13 cellular contexts compared by ENCODE assay signal in the genomic region with DNA sequence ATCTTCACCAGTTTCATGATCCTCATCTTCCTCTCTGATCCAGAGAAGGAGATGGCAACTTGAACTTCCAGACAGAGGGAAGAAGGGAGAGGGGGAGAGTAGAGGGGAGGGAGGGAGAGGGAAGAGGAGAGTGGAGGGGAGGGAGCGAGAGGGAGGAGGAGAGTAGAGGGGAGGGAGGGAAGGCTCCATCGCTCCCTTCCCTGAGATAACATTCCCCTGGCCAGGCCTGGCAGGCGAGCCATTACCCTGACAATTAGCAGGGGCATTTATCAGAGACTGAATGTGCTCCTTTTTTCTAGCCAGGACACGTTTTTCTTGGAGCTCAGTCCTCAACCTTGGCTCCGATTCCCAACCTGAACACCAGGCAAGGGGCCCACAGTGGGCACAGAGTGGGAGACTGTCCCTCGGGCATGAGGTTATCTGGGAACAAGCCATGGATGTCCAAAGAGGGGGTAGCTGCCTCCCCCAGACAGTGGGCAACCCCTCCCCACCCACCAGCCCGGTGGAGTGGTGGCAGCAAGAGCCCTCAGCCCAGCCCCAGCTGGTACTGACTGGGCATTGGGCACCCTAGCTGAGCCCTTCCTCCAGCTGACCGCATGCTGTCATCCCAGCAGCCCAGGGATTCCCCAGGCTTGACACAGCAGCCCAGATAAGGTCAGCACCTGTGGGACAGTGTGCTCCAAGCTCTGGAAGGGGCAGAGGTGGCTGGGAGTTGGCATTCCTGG.
DNase-seq lines count a peak whose midpoint lies in the region; ATAC-seq, FAIRE-seq and TF ChIP-seq lines count a peak whose summit lies in the region.
"Had no signal": no experiment of that assay in that cellular context is flagged by ENCODE, and none has a peak within 500 bp of the region (broad histone marks: within the 10 kb centered on the region; RNA-seq: fewer than 3 reads in every experiment).

No MANE protein-coding gene starts in this region.

- no peak overlapping the region for H3K27ac Mint-ChIP-seq in activated T-cell treated with anti-CD3 and anti-CD28 coated beads, Interleukin-2, amount 50 U/mL, for 72 hours
- H3K27ac Mint-ChIP-seq: memory B cell had no signal

- no peaks in the 10 kb centered on the region for H3K9me3 Mint-ChIP-seq in activated T-cell treated with anti-CD3 and anti-CD28 coated beads, Interleukin-2, amount 50 U/mL, for 72 hours
- H3K9me3 Mint-ChIP-seq: activated T-cell treated with anti-CD3 and anti-CD28 coated beads, Interleukin-2, amount 50 U/mL, for 4 hours; memory B cell had no signal

- TF ChIP-seq POLR2A in GM12892 (IDR thresholded peaks at IDR 0.05; ENCODE audit: low read depth, low read length) = no peak

- H3K36me3 Mint-ChIP-seq in activated T-cell treated with anti-CD3 and anti-CD28 coated beads, Interleukin-2, amount 50 U/mL, for 72 hours (ENCODE audit: insufficient read depth in 2 of 2) = no peaks in the 10 kb centered on the region
- H3K36me3 Mint-ChIP-seq: memory B cell had no signal

- H3K4me1 ChIP-seq in left ventricle myocardium inferior (peaks cover 100% of the 10 kb centered on the region), osteoblast (ENCODE audit: insufficient read depth, low read length) (peaks cover 49% of the 10 kb centered on the region)

- H3K4me1 Mint-ChIP-seq in activated T-cell treated with anti-CD3 and anti-CD28 coated beads, Interleukin-2, amount 50 U/mL, for 72 hours (ENCODE audit: low read depth) = no peaks in the 10 kb centered on the region
- H3K4me1 Mint-ChIP-seq: memory B cell had no signal

- H3K36me3 ChIP-seq in left ventricle myocardium inferior (peaks cover 30% of the 10 kb centered on the region), osteoblast (ENCODE audit: insufficient read depth, low read length) (peaks cover 25% of the 10 kb centered on the region)

- peaks cover 5% of the 10 kb centered on the region for H4K20me1 ChIP-seq in osteoblast (ENCODE audit: insufficient read depth, low read length)

- H3K27ac ChIP-seq in left ventricle myocardium inferior (replicated peaks) = peak overlapping the region; percentile 95
- peak overlapping the region; percentile 80 for H3K27ac ChIP-seq in osteoblast (ENCODE audit: low read depth, low read length)
- H3K27ac ChIP-seq: 22Rv1 had no signal

- no peak for ATAC-seq in GM18870 (IDR thresholded peaks at IDR 0.05; ENCODE audit: unreplicated experiment)
- no peak for ATAC-seq in activated T-cell treated with anti-CD3 and anti-CD28 coated beads, Interleukin-2, amount 50 U/mL, for 72 hours (replicated peaks in 1 of 2)
- ATAC-seq: activated T-cell treated with anti-CD3 and anti-CD28 coated beads, Interleukin-2, amount 50 U/mL, for 4 hours had no signal

- FAIRE-seq in GM12892 (lab: Jason Lieb, UNC) = no peak

- H3K4me2 ChIP-seq in osteoblast (ENCODE audit: insufficient read depth, low read length) = peak overlapping the region; percentile 52

- H3K27me3 ChIP-seq in left ventricle myocardium inferior (ENCODE audit: low read depth) (no peaks in the 10 kb centered on the region), osteoblast (ENCODE audit: insufficient read depth, low read length) (no peaks in the 10 kb centered on the region)

- DNase-seq in DMS 273 (lab: John Stamatoyannopoulos, UW; ENCODE audit: unreplicated experiment) (peak; percentile 12), DMS 273 treated with DMSO at 0.1 percent for 48 hours (lab: John Stamatoyannopoulos, UW) (no peak), left ventricle myocardium inferior (peak; percentile 68), osteoblast (ENCODE audit: insufficient read length, low spot score, missing footprints) (peak; percentile 89), hippocampal formation (lab: John Stamatoyannopoulos, UW) (no peak), GM12892 (ENCODE audit: insufficient read length) (no peak)
- no peak for DNase-seq in activated T-cell treated with anti-CD3 and anti-CD28 coated beads, Interleukin-2, amount 50 U/mL, for 72 hours
- DNase-seq: activated T-cell treated with anti-CD3 and anti-CD28 coated beads, Interleukin-2, amount 50 U/mL, for 4 hours; KBM-7; NCI-H524 had no signal

- intact Hi-C loops in left ventricle myocardium inferior (cut with micrococcal nuclease) = no loop called here

- no peak overlapping the region for H2AFZ ChIP-seq in osteoblast (ENCODE audit: low read length)

- no peaks in the 10 kb centered on the region for H3K9me3 ChIP-seq in left ventricle myocardium inferior (replicated peaks)
- no peaks in the 10 kb centered on the region for H3K9me3 ChIP-seq in osteoblast (ENCODE audit: low read depth, low read length)

- H3K4me3 ChIP-seq in left ventricle myocardium inferior = peak overlapping the region; percentile 50
- H3K4me3 ChIP-seq in osteoblast (ENCODE audit: insufficient read depth, low read length) = no peak overlapping the region

- no peak overlapping the region for H3K4me3 Mint-ChIP-seq in activated T-cell treated with anti-CD3 and anti-CD28 coated beads, Interleukin-2, amount 50 U/mL, for 72 hours
- H3K4me3 Mint-ChIP-seq: activated T-cell treated with anti-CD3 and anti-CD28 coated beads, Interleukin-2, amount 50 U/mL, for 4 hours; memory B cell had no signal

- TF ChIP-seq CTCF in left ventricle myocardium inferior (IDR thresholded peaks at IDR 0.05; ENCODE audit: borderline replicate concordance) (no peak), osteoblast (IDR thresholded peaks at IDR 0.05; ENCODE audit: extremely low read depth, low read depth, low read length) (no peak)

- no peaks in the 10 kb centered on the region for H3K27me3 Mint-ChIP-seq in activated T-cell treated with anti-CD3 and anti-CD28 coated beads, Interleukin-2, amount 50 U/mL, for 72 hours (ENCODE audit: low read depth)

- H3K79me2 ChIP-seq in osteoblast (ENCODE audit: insufficient read depth, low read length) = peaks cover 76% of the 10 kb centered on the region

Comparison
In these comparisons a context has a peak if more than half of its experiments do, and no peak if none do; other contexts are left out.
1. DNase-seq: peak in DMS 273 (single experiment), left ventricle myocardium inferior (single experiment) and osteoblast (single experiment); none in DMS 273 treated with DMSO at 0.1 percent for 48 hours (single experiment), activated T-cell treated with anti-CD3 and anti-CD28 coated beads, Interleukin-2, amount 50 U/mL, for 72 hours (0 of 2), hippocampal formation (0 of 2) and GM12892 (single experiment).